9 cellular contexts compared by ENCODE assay signal in genomic region chr13:29472317-29472961, GRCh38.
DNase-seq lines count a peak whose midpoint lies in the region; TF ChIP-seq lines count a peak whose summit lies in the region.
"Had no signal": no experiment of that assay in that cellular context is flagged by ENCODE, and none has a peak within 500 bp of the region (broad histone marks: within the 10 kb centered on the region; RNA-seq: fewer than 3 reads in every experiment).

No MANE protein-coding gene starts in this region.

- H3K9ac ChIP-seq in smooth muscle cell (ENCODE audit: low read depth), result no peak overlapping the region

- no peaks in the 10 kb centered on the region for H3K79me2 ChIP-seq in smooth muscle cell (ENCODE audit: low read depth)

- no peaks in the 10 kb centered on the region for H3F3A ChIP-seq in smooth muscle cell (ENCODE audit: low read depth)

- H3K27me3 ChIP-seq in H7 (ENCODE audit: control insufficient read depth, insufficient read depth, low read length) (no peaks in the 10 kb centered on the region), smooth muscle cell (ENCODE audit: low read depth) (peaks cover under 1% of the 10 kb centered on the region)

- no peak overlapping the region for H3K27ac ChIP-seq in smooth muscle cell (ENCODE audit: low read depth)
- H3K27ac ChIP-seq: SK-N-MC had no signal

- no peaks in the 10 kb centered on the region for H3K4me1 ChIP-seq in smooth muscle cell (ENCODE audit: low read depth)

- no peaks in the 10 kb centered on the region for H3K9me3 Mint-ChIP-seq in activated T-cell treated with anti-CD3 and anti-CD28 coated beads, Interleukin-2, amount 50 U/mL, for 24 hours

- H3K27ac Mint-ChIP-seq in activated T-cell treated with anti-CD3 and anti-CD28 coated beads, Interleukin-2, amount 50 U/mL, for 24 hours, result no peak overlapping the region

- H3K4me3 ChIP-seq in H7 (ENCODE audit: insufficient read depth, low read depth, low read length) (no peak overlapping the region), smooth muscle cell (no peak overlapping the region)
- H3K4me3 ChIP-seq: SK-N-MC had no signal

- H4K20me1 ChIP-seq in smooth muscle cell (ENCODE audit: low read depth), result no peaks in the 10 kb centered on the region

- DNase-seq in COR-L47 (lab: John Stamatoyannopoulos, UW) (peak; percentile 34), H7 (peak; percentile 77), NOMO-1 (lab: John Stamatoyannopoulos, UW; ENCODE audit: unreplicated experiment in 2 of 2) (peak; percentile 58 to 80), germinal center (ENCODE audit: low spot score) (peak; percentile 65), smooth muscle cell (lab: John Stamatoyannopoulos, UW; ENCODE audit: unreplicated experiment) (no peak), ureter (ENCODE audit: low spot score) (no peak), NCI-H1048 (lab: John Stamatoyannopoulos, UW) (no peak)
- peak; percentile 44 for DNase-seq in activated T-cell treated with anti-CD3 and anti-CD28 coated beads, Interleukin-2, amount 50 U/mL, for 24 hours

- no peak overlapping the region for H3K4me2 ChIP-seq in smooth muscle cell

- H3K36me3 Mint-ChIP-seq in activated T-cell treated with anti-CD3 and anti-CD28 coated beads, Interleukin-2, amount 50 U/mL, for 24 hours (ENCODE audit: low read depth), result no peaks in the 10 kb centered on the region

- peak; percentile 96 for TF ChIP-seq CTCF in smooth muscle cell (IDR thresholded peaks at IDR 0.05; ENCODE audit: borderline replicate concordance, insufficient read depth, poor library complexity, severe bottlenecking)

- no peaks in the 10 kb centered on the region for H3K36me3 ChIP-seq in H7 (replicated peaks; ENCODE audit: control insufficient read depth, insufficient read depth, low read length)
- H3K36me3 ChIP-seq in smooth muscle cell (ENCODE audit: low read depth), result no peaks in the 10 kb centered on the region

- WGBS in smooth muscle cell (ENCODE audit: low lambda C conversion rate), result 47% methylated on average over 6 of the region's 6 CpGs

- H3K4me1 Mint-ChIP-seq in activated T-cell treated with anti-CD3 and anti-CD28 coated beads, Interleukin-2, amount 50 U/mL, for 24 hours (ENCODE audit: low read depth), result no peaks in the 10 kb centered on the region

- no peak overlapping the region for H3K4me3 Mint-ChIP-seq in activated T-cell treated with anti-CD3 and anti-CD28 coated beads, Interleukin-2, amount 50 U/mL, for 24 hours

- peaks cover 5% of the 10 kb centered on the region for H3K27me3 Mint-ChIP-seq in activated T-cell treated with anti-CD3 and anti-CD28 coated beads, Interleukin-2, amount 50 U/mL, for 24 hours

- H3K9me3 ChIP-seq in smooth muscle cell (replicated peaks; ENCODE audit: low read depth), result no peaks in the 10 kb centered on the region

- no peak overlapping the region for H2AFZ ChIP-seq in smooth muscle cell (ENCODE audit: low read depth)

Comparison
In these comparisons a context has a peak if more than half of its experiments do, and no peak if none do; other contexts are left out.
1. DNase-seq: peak in COR-L47 (single experiment), H7 (single experiment), NOMO-1 (2 of 2), activated T-cell treated with anti-CD3 and anti-CD28 coated beads, Interleukin-2, amount 50 U/mL, for 24 hours (single experiment) and germinal center (single experiment); none in smooth muscle cell (single experiment), ureter (single experiment) and NCI-H1048 (single experiment).